8 cellular contexts compared by ENCODE assay signal in the genomic region with DNA sequence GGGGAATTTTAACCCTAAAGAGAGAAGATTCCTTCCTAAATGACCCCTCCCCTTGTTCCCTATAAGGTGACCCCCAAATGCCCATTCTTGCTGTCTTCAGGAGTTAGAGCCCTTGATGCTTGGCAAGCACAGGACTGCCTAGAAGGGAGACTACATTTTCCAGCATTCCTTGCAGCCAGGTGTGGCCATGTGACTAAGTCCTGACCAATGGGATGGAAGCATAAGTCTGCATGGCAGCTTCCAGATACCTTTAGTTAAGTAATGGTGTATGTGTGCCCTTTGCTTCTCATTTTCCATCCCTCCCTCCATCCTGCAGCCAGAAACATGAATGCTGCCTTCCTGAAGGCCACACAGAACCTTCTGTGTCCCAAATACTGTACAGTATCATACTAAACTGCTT. TPM values are rescaled to one million over a fixed set of nuclear protein-coding genes. Genes with fewer than 3 reads are reported as not detected.
DNase-seq lines count a peak whose midpoint lies in the region; ATAC-seq and TF ChIP-seq lines count a peak whose summit lies in the region.

No MANE protein-coding gene starts in this region.

- no peak overlapping the region for H3K27ac Mint-ChIP-seq in mesothelial cell of epicardium

- H3K4me1 Mint-ChIP-seq in mesothelial cell of epicardium = peaks cover 4% of the 10 kb centered on the region

- intact Hi-C loops in gastrocnemius medialis (cut with DNase I; ENCODE audit: low total_unique reads) = no loop called here

- H3K4me3 Mint-ChIP-seq in mesothelial cell of epicardium = no peak overlapping the region

- ATAC-seq in gastrocnemius medialis = no peak

- no peaks in the 10 kb centered on the region for H3K36me3 ChIP-seq in gastrocnemius medialis

- H3K9me3 ChIP-seq in gastrocnemius medialis = no peaks in the 10 kb centered on the region

- no peaks in the 10 kb centered on the region for H3K27me3 ChIP-seq in gastrocnemius medialis

- no peaks in the 10 kb centered on the region for H3K27me3 Mint-ChIP-seq in mesothelial cell of epicardium (ENCODE audit: low read depth)

- in situ Hi-C loops in gastrocnemius medialis (cut with MboI; ENCODE audit: low sequenced_read_pairs in 4 of 4) = loop anchor here in 1 of 4 donors (25.0 kb wide), 1 partner anchor 412 kb away; no protein-coding TSS in a partner anchor

- H3K27ac ChIP-seq in gastrocnemius medialis = no peak overlapping the region

- H3K4me1 ChIP-seq in gastrocnemius medialis = peaks cover 4 to 11% of the 10 kb centered on the region in 2 donors

- TF ChIP-seq POLR2A in gastrocnemius medialis (IDR thresholded peaks at IDR 0.05) = no peak

- H3K9me3 Mint-ChIP-seq in mesothelial cell of epicardium = no peaks in the 10 kb centered on the region

- H3K4me3 ChIP-seq in fibroblast of mammary gland (ENCODE audit: control insufficient read depth, low read depth, low read length) = no peak overlapping the region
- no peak overlapping the region for H3K4me3 ChIP-seq in gastrocnemius medialis

- TF ChIP-seq CTCF in fibroblast of mammary gland (conservative IDR thresholded peaks at IDR 0.05; ENCODE audit: control insufficient read depth, insufficient read depth, low read depth, low read length) (no peak), mesothelial cell of epicardium (IDR thresholded peaks at IDR 0.05; ENCODE audit: unreplicated experiment) (no peak), gastrocnemius medialis (IDR thresholded peaks at IDR 0.05 in 4 of 5, conservative IDR thresholded peaks at IDR 0.05 in 1 of 5) (no peak)

- no peaks in the 10 kb centered on the region for H3K36me3 Mint-ChIP-seq in mesothelial cell of epicardium

- DNase-seq in DMS 273 (lab: John Stamatoyannopoulos, UW; ENCODE audit: unreplicated experiment) (peak; percentile 63), HEK293T (ENCODE audit: extremely low spot score) (peak; percentile 53), NCI-H69 (lab: John Stamatoyannopoulos, UW) (peak; percentile 48), fibroblast of mammary gland (ENCODE audit: low read depth) (peak; percentile 16), mesothelial cell of epicardium (ENCODE audit: low spot score in 2 of 2, unreplicated experiment in 2 of 2) (no peak), NCI-H128 (lab: John Stamatoyannopoulos, UW; ENCODE audit: unreplicated experiment) (no peak), gastrocnemius medialis (no peak), NCI-H187 (lab: John Stamatoyannopoulos, UW) (no peak)

- CTCF ChIA-PET in HEK293T (lab: Yijun Ruan, JAX) = no interaction called here

- POLR2A ChIA-PET in HEK293T (lab: Yijun Ruan, JAX) = interaction anchor here (1.8 kb wide), 1 partner anchor 44 kb away, joined by 5 read pairs; a partner anchor contains a TSS

TF ChIP-seq in HEK293T, 16 proteins besides CTCF, POLR2A, EP300 and RAD21:
- no peak for TF ChIP-seq BHLHE40 (IDR thresholded peaks at IDR 0.05; ENCODE audit: borderline replicate concordance)
- TF ChIP-seq, protein P1, sequence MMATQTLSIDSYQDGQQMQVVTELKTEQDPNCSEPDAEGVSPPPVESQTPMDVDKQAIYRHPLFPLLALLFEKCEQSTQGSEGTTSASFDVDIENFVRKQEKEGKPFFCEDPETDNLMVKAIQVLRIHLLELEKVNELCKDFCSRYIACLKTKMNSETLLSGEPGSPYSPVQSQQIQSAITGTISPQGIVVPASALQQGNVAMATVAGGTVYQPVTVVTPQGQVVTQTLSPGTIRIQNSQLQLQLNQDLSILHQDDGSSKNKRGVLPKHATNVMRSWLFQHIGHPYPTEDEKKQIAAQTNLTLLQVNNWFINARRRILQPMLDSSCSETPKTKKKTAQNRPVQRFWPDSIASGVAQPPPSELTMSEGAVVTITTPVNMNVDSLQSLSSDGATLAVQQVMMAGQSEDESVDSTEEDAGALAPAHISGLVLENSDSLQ (IDR thresholded peaks at IDR 0.05) = no peak
- TF ChIP-seq CTBP1 (IDR thresholded peaks at IDR 0.05; ENCODE audit: borderline replicate concordance) = no peak
- TF ChIP-seq FOXM1 (IDR thresholded peaks at IDR 0.05; ENCODE audit: borderline replicate concordance) = no peak
- TF ChIP-seq L3MBTL2 (conservative IDR thresholded peaks at IDR 0.05) = no peak
- TF ChIP-seq SUZ12 (IDR thresholded peaks at IDR 0.05) = no peak
- no peak for TF ChIP-seq NFRKB (IDR thresholded peaks at IDR 0.05)
- no peak for TF ChIP-seq ZNF384 (IDR thresholded peaks at IDR 0.05)
- TF ChIP-seq TARDBP (IDR thresholded peaks at IDR 0.05) = no peak
- no peak for TF ChIP-seq ARNT (IDR thresholded peaks at IDR 0.05)
- no peak for TF ChIP-seq FOXA1 (IDR thresholded peaks at IDR 0.05)
- TF ChIP-seq FOXK2 (IDR thresholded peaks at IDR 0.05) = no peak
- no peak for TF ChIP-seq SP1 (IDR thresholded peaks at IDR 0.05)
- TF ChIP-seq HDGF (IDR thresholded peaks at IDR 0.05; ENCODE audit: borderline replicate concordance) = no peak
- no peak for TF ChIP-seq LEF1 (IDR thresholded peaks at IDR 0.05; ENCODE audit: borderline replicate concordance)
- no peak for TF ChIP-seq ELF4 (IDR thresholded peaks at IDR 0.05)

RNA-seq across cellular contexts. Expression of a gene that starts 5.5 kb away (rescaled TPM):
- total RNA-seq in mesothelial cell of epicardium (5.2 to 5.8 TPM (median 5.7 TPM) in 3 replicates), gastrocnemius medialis (under 1 TPM in 2 of 4 donors, not detected in 2; 0.18 to 0.46 TPM)

RNA-seq across cellular contexts. Expression of a gene that starts 44.2 kb away (rescaled TPM):
- total RNA-seq in mesothelial cell of epicardium (192 to 199 TPM (median 193 TPM) in 3 replicates), gastrocnemius medialis (100 to 1,000 TPM in 1 of 4 donors, 10 to 100 TPM in 3; 79.2 to 128 (median 88.5) TPM)

Comparison
In these comparisons a context has a peak if more than half of its experiments do, and no peak if none do; other contexts are left out.
1. DNase-seq: peak in DMS 273 (single experiment), HEK293T (single experiment), NCI-H69 (single experiment) and fibroblast of mammary gland (single experiment); none in mesothelial cell of epicardium (0 of 2), NCI-H128 (single experiment), gastrocnemius medialis (0 of 2) and NCI-H187 (0 of 2).